ENCODE assay signal across 1 cellular context in the genomic region with DNA sequence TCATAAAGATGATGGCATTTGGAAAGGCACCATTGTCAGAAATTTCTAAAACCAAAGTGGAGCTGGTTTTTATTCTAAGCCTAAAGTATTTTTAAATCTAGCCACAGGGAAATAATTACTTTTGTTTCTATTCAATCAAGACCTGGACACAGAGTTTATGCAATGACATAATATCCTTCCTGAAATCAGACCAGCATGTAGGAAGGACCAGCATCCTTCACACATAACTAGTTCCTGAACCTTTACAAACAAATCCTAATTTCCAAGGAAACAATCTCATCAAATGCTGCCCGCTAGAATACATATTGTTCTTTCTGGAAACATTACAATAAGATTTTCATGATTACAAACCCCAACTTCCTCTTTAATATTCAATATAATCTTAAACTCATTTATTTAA.
TF ChIP-seq lines count a peak whose summit lies in the region.

No MANE protein-coding gene starts in this region.

TF ChIP-seq in WTC11, 78 proteins besides CTCF, POLR2A, EP300 and RAD21 (continued from another document):
- TF ChIP-seq, protein P1, sequence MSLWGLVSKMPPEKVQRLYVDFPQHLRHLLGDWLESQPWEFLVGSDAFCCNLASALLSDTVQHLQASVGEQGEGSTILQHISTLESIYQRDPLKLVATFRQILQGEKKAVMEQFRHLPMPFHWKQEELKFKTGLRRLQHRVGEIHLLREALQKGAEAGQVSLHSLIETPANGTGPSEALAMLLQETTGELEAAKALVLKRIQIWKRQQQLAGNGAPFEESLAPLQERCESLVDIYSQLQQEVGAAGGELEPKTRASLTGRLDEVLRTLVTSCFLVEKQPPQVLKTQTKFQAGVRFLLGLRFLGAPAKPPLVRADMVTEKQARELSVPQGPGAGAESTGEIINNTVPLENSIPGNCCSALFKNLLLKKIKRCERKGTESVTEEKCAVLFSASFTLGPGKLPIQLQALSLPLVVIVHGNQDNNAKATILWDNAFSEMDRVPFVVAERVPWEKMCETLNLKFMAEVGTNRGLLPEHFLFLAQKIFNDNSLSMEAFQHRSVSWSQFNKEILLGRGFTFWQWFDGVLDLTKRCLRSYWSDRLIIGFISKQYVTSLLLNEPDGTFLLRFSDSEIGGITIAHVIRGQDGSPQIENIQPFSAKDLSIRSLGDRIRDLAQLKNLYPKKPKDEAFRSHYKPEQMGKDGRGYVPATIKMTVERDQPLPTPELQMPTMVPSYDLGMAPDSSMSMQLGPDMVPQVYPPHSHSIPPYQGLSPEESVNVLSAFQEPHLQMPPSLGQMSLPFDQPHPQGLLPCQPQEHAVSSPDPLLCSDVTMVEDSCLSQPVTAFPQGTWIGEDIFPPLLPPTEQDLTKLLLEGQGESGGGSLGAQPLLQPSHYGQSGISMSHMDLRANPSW (CRISPR knock-in tag; conservative IDR thresholded peaks at IDR 0.05; ENCODE audit: low read depth) = no peak
- TF ChIP-seq FOXP1 (CRISPR knock-in tag; IDR thresholded peaks at IDR 0.05; ENCODE audit: borderline replicate concordance) = no peak
- no peak for TF ChIP-seq ZNF423 (CRISPR knock-in tag; IDR thresholded peaks at IDR 0.05)
- TF ChIP-seq TP53 (CRISPR knock-in tag; IDR thresholded peaks at IDR 0.05) = no peak
- TF ChIP-seq, protein P2, sequence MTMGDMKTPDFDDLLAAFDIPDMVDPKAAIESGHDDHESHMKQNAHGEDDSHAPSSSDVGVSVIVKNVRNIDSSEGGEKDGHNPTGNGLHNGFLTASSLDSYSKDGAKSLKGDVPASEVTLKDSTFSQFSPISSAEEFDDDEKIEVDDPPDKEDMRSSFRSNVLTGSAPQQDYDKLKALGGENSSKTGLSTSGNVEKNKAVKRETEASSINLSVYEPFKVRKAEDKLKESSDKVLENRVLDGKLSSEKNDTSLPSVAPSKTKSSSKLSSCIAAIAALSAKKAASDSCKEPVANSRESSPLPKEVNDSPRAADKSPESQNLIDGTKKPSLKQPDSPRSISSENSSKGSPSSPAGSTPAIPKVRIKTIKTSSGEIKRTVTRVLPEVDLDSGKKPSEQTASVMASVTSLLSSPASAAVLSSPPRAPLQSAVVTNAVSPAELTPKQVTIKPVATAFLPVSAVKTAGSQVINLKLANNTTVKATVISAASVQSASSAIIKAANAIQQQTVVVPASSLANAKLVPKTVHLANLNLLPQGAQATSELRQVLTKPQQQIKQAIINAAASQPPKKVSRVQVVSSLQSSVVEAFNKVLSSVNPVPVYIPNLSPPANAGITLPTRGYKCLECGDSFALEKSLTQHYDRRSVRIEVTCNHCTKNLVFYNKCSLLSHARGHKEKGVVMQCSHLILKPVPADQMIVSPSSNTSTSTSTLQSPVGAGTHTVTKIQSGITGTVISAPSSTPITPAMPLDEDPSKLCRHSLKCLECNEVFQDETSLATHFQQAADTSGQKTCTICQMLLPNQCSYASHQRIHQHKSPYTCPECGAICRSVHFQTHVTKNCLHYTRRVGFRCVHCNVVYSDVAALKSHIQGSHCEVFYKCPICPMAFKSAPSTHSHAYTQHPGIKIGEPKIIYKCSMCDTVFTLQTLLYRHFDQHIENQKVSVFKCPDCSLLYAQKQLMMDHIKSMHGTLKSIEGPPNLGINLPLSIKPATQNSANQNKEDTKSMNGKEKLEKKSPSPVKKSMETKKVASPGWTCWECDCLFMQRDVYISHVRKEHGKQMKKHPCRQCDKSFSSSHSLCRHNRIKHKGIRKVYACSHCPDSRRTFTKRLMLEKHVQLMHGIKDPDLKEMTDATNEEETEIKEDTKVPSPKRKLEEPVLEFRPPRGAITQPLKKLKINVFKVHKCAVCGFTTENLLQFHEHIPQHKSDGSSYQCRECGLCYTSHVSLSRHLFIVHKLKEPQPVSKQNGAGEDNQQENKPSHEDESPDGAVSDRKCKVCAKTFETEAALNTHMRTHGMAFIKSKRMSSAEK (CRISPR knock-in tag; IDR thresholded peaks at IDR 0.05; ENCODE audit: borderline replicate concordance) = no peak
- TF ChIP-seq, protein P3, sequence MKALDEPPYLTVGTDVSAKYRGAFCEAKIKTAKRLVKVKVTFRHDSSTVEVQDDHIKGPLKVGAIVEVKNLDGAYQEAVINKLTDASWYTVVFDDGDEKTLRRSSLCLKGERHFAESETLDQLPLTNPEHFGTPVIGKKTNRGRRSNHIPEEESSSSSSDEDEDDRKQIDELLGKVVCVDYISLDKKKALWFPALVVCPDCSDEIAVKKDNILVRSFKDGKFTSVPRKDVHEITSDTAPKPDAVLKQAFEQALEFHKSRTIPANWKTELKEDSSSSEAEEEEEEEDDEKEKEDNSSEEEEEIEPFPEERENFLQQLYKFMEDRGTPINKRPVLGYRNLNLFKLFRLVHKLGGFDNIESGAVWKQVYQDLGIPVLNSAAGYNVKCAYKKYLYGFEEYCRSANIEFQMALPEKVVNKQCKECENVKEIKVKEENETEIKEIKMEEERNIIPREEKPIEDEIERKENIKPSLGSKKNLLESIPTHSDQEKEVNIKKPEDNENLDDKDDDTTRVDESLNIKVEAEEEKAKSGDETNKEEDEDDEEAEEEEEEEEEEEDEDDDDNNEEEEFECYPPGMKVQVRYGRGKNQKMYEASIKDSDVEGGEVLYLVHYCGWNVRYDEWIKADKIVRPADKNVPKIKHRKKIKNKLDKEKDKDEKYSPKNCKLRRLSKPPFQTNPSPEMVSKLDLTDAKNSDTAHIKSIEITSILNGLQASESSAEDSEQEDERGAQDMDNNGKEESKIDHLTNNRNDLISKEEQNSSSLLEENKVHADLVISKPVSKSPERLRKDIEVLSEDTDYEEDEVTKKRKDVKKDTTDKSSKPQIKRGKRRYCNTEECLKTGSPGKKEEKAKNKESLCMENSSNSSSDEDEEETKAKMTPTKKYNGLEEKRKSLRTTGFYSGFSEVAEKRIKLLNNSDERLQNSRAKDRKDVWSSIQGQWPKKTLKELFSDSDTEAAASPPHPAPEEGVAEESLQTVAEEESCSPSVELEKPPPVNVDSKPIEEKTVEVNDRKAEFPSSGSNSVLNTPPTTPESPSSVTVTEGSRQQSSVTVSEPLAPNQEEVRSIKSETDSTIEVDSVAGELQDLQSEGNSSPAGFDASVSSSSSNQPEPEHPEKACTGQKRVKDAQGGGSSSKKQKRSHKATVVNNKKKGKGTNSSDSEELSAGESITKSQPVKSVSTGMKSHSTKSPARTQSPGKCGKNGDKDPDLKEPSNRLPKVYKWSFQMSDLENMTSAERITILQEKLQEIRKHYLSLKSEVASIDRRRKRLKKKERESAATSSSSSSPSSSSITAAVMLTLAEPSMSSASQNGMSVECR (CRISPR knock-in tag; IDR thresholded peaks at IDR 0.05; ENCODE audit: borderline replicate concordance) = no peak
- TF ChIP-seq NFYB (CRISPR knock-in tag; conservative IDR thresholded peaks at IDR 0.05; ENCODE audit: low read depth) = no peak
- TF ChIP-seq ESRRA (CRISPR knock-in tag; IDR thresholded peaks at IDR 0.05; ENCODE audit: borderline replicate concordance) = no peak
- TF ChIP-seq, protein P4, sequence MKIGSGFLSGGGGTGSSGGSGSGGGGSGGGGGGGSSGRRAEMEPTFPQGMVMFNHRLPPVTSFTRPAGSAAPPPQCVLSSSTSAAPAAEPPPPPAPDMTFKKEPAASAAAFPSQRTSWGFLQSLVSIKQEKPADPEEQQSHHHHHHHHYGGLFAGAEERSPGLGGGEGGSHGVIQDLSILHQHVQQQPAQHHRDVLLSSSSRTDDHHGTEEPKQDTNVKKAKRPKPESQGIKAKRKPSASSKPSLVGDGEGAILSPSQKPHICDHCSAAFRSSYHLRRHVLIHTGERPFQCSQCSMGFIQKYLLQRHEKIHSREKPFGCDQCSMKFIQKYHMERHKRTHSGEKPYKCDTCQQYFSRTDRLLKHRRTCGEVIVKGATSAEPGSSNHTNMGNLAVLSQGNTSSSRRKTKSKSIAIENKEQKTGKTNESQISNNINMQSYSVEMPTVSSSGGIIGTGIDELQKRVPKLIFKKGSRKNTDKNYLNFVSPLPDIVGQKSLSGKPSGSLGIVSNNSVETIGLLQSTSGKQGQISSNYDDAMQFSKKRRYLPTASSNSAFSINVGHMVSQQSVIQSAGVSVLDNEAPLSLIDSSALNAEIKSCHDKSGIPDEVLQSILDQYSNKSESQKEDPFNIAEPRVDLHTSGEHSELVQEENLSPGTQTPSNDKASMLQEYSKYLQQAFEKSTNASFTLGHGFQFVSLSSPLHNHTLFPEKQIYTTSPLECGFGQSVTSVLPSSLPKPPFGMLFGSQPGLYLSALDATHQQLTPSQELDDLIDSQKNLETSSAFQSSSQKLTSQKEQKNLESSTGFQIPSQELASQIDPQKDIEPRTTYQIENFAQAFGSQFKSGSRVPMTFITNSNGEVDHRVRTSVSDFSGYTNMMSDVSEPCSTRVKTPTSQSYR (CRISPR knock-in tag; IDR thresholded peaks at IDR 0.05) = no peak
- TF ChIP-seq JAZF1 (CRISPR knock-in tag; IDR thresholded peaks at IDR 0.05) = no peak
- TF ChIP-seq FOXK1 (CRISPR knock-in tag; IDR thresholded peaks at IDR 0.05) = no peak
